Comparison of ENCODE assay signal across 39 cellular contexts in the genomic region with DNA sequence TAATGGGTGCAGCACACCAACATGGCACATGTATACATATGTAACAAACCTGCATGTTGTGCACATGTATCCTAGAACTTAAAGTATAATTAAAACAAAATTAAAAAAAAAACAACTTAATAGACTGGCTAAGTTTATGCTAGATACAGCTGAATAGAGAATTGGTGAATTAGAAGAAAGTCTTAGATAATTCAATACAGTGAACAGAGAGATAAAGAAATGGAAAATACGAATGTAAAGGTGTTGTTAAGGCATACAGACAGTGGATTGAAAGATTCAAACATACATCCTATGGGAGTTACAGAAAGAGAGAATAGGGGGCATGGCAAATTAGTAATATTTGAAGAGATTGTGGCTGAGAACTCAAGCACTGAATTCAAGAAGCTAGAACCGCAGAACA.
"Had no signal": no experiment of that assay in that cellular context is flagged by ENCODE, and none has a peak within 500 bp of the region (broad histone marks: within the 10 kb centered on the region; RNA-seq: fewer than 3 reads in every experiment).

No MANE protein-coding gene starts in this region.

- H3K27ac ChIP-seq: adrenal gland, ascending aorta, body of pancreas, brain microvascular endothelial cell, breast epithelium, cardiac muscle cell had no signal

- DNase-seq: activated effector memory CD4-positive, alpha-beta T cell treated with anti-CD3 and anti-CD28 coated beads, Interleukin-2, amount 50 U/mL, for 16 hours; activated effector memory CD4-positive, alpha-beta T cell treated with Interleukin-2 at 50 U/mL for 16 hours; activated gamma-delta T cell; activated gamma-delta T cell treated with Interleukin-2 at 50 U/mL for 16 hours; activated naive CD4-positive, alpha-beta T cell; activated naive CD4-positive, alpha-beta T cell treated with anti-CD3 and anti-CD28 coated beads for 36 hours; activated naive CD4-positive, alpha-beta T cell treated with anti-CD3 and anti-CD28 coated beads, Interleukin-2, amount 10 ng/mL, durations not matched to agents 7 days and 5 days; activated naive CD4-positive, alpha-beta T cell treated with anti-CD3 and anti-CD28 coated beads, Interleukin-2, amount 50 U/mL, for 16 hours; activated naive CD4-positive, alpha-beta T cell treated with Interleukin-2 at 50 U/mL for 16 hours; activated naive CD8-positive, alpha-beta T cell treated with anti-CD3 and anti-CD28 coated beads for 36 hours; activated naive CD8-positive, alpha-beta T cell treated with anti-CD3 and anti-CD28 coated beads, Interleukin-2, amount 10 ng/mL, durations not matched to agents 7 days and 5 days; activated naive CD8-positive, alpha-beta T cell treated with anti-CD3 and anti-CD28 coated beads, Interleukin-2, amount 50 U/mL, for 24 hours; activated T-cell treated with anti-CD3 and anti-CD28 coated beads, Interleukin-2, amount 50 U/mL, for 1 hour; activated T-cell treated with anti-CD3 and anti-CD28 coated beads, Interleukin-2, amount 50 U/mL, for 24 hours; activated T-cell treated with anti-CD3 and anti-CD28 coated beads, Interleukin-2, amount 50 U/mL, for 48 hours; adrenal gland; amniotic stem cell; amygdala; anterior cingulate cortex; aorta; body of pancreas; brain microvascular endothelial cell; caudate nucleus; central memory CD4-positive, alpha-beta T cell; cerebellar nuclear complex had no signal

- H3K36me3 Mint-ChIP-seq: brain had no signal

- H3K4me1 ChIP-seq: adrenal gland, ascending aorta, body of pancreas, breast epithelium had no signal

- ATAC-seq: activated naive CD4-positive, alpha-beta T cell treated with anti-CD3 and anti-CD28 coated beads, Interleukin-2, amount 50 U/mL, for 72 hours; activated naive CD8-positive, alpha-beta T cell treated with anti-CD3 and anti-CD28 coated beads, Interleukin-2, amount 50 U/mL, for 24 hours; activated T-helper 17 cell treated with anti-CD3 and anti-CD28 coated beads, Interleukin-2, amount 50 U/mL, for 72 hours; body of pancreas had no signal

- H3K9me3 ChIP-seq: adrenal gland, body of pancreas, breast epithelium had no signal

- H3K4me3 ChIP-seq: adrenal gland, ascending aorta, body of pancreas, breast epithelium, cardiac muscle cell had no signal

- H3K4me3 Mint-ChIP-seq: activated naive CD4-positive, alpha-beta T cell treated with anti-CD3 and anti-CD28 coated beads for 36 hours; activated naive CD4-positive, alpha-beta T cell treated with anti-CD3 and anti-CD28 coated beads, Interleukin-2, amount 10 ng/mL, durations not matched to agents 7 days and 5 days; activated naive CD4-positive, alpha-beta T cell treated with anti-CD3 and anti-CD28 coated beads, Interleukin-2, amount 50 U/mL, for 24 hours; activated naive CD8-positive, alpha-beta T cell; activated naive CD8-positive, alpha-beta T cell treated with anti-CD3 and anti-CD28 coated beads for 36 hours; activated naive CD8-positive, alpha-beta T cell treated with anti-CD3 and anti-CD28 coated beads, Interleukin-2, amount 10 ng/mL, durations not matched to agents 7 days and 5 days; activated naive CD8-positive, alpha-beta T cell treated with anti-CD3 and anti-CD28 coated beads, Interleukin-2, amount 50 U/mL, for 24 hours; activated T-cell treated with anti-CD3 and anti-CD28 coated beads, Interleukin-2, amount 50 U/mL, for 24 hours; activated T-helper 1 cell treated with anti-CD3 and anti-CD28 coated beads, Interleukin-12 subunit alpha, Interleukin-12 subunit beta, Interleukin-2, Interleukin-4 antibody, amounts not matched to agents 30 ng/mL and 10 ng/mL and 1 ng/mL, durations not matched to agents 14 hours and 24 hours and 36 hours; activated T-helper 17 cell treated with anti-CD3 and anti-CD28 coated beads, Interleukin-2, amount 50 U/mL, for 72 hours; brain; central memory CD8-positive, alpha-beta T cell had no signal

- H3K4me1 Mint-ChIP-seq: activated naive CD4-positive, alpha-beta T cell treated with anti-CD3 and anti-CD28 coated beads, Interleukin-2, amount 10 ng/mL, durations not matched to agents 7 days and 5 days; activated naive CD8-positive, alpha-beta T cell treated with anti-CD3 and anti-CD28 coated beads for 36 hours; activated T-helper 17 cell treated with anti-CD3 and anti-CD28 coated beads, Interleukin-2, amount 50 U/mL, for 72 hours; brain; central memory CD8-positive, alpha-beta T cell had no signal

- H3K36me3 ChIP-seq: adrenal gland, ascending aorta, brain microvascular endothelial cell, breast epithelium, cardiac muscle cell had no signal

- H3K27ac Mint-ChIP-seq: activated naive CD4-positive, alpha-beta T cell treated with anti-CD3 and anti-CD28 coated beads for 36 hours; activated naive CD4-positive, alpha-beta T cell treated with anti-CD3 and anti-CD28 coated beads, Interleukin-2, amount 10 ng/mL, durations not matched to agents 7 days and 5 days; activated naive CD4-positive, alpha-beta T cell treated with anti-CD3 and anti-CD28 coated beads, Interleukin-2, amount 50 U/mL, for 24 hours; activated naive CD4-positive, alpha-beta T cell treated with anti-CD3 and anti-CD28 coated beads, Interleukin-2, amount 50 U/mL, for 72 hours; activated naive CD8-positive, alpha-beta T cell; activated naive CD8-positive, alpha-beta T cell treated with anti-CD3 and anti-CD28 coated beads for 36 hours; activated naive CD8-positive, alpha-beta T cell treated with anti-CD3 and anti-CD28 coated beads, Interleukin-2, amount 10 ng/mL, durations not matched to agents 7 days and 5 days; activated naive CD8-positive, alpha-beta T cell treated with anti-CD3 and anti-CD28 coated beads, Interleukin-2, amount 50 U/mL, for 24 hours; activated T-cell treated with anti-CD3 and anti-CD28 coated beads, Interleukin-2, amount 50 U/mL, for 24 hours; activated T-helper 1 cell treated with anti-CD3 and anti-CD28 coated beads, Interleukin-12 subunit alpha, Interleukin-12 subunit beta, Interleukin-2, Interleukin-4 antibody, amounts not matched to agents 30 ng/mL and 10 ng/mL and 1 ng/mL, durations not matched to agents 14 hours and 24 hours and 36 hours; activated T-helper 17 cell treated with anti-CD3 and anti-CD28 coated beads, Interleukin-2, amount 50 U/mL, for 72 hours; activated T-helper 2 cell treated with anti-CD3 and anti-CD28 coated beads, Interferon-gamma antibody, Interleukin-2, Interleukin-4, amounts not matched to agents 10 μg/mL and 5 μg/mL and 100 μg/mL, durations not matched to agents 14 hours and 24 hours and 36 hours; brain had no signal

- H3K27me3 Mint-ChIP-seq: activated naive CD4-positive, alpha-beta T cell treated with anti-CD3 and anti-CD28 coated beads, Interleukin-2, amount 10 ng/mL, durations not matched to agents 7 days and 5 days; activated naive CD4-positive, alpha-beta T cell treated with anti-CD3 and anti-CD28 coated beads, Interleukin-2, amount 50 U/mL, for 24 hours; activated naive CD8-positive, alpha-beta T cell; activated naive CD8-positive, alpha-beta T cell treated with anti-CD3 and anti-CD28 coated beads for 36 hours; activated naive CD8-positive, alpha-beta T cell treated with anti-CD3 and anti-CD28 coated beads, Interleukin-2, amount 10 ng/mL, durations not matched to agents 7 days and 5 days; activated naive CD8-positive, alpha-beta T cell treated with anti-CD3 and anti-CD28 coated beads, Interleukin-2, amount 50 U/mL, for 24 hours; activated T-cell treated with anti-CD3 and anti-CD28 coated beads, Interleukin-2, amount 50 U/mL, for 24 hours; activated T-helper 17 cell treated with anti-CD3 and anti-CD28 coated beads, Interleukin-2, amount 50 U/mL, for 72 hours had no signal

- H3K27me3 ChIP-seq: adrenal gland, ascending aorta, body of pancreas, brain microvascular endothelial cell, breast epithelium, cardiac muscle cell had no signal

- FAIRE-seq: astrocyte, bronchial epithelial cell, colon had no signal
